8 cellular contexts compared by ENCODE assay signal in the genomic region with DNA sequence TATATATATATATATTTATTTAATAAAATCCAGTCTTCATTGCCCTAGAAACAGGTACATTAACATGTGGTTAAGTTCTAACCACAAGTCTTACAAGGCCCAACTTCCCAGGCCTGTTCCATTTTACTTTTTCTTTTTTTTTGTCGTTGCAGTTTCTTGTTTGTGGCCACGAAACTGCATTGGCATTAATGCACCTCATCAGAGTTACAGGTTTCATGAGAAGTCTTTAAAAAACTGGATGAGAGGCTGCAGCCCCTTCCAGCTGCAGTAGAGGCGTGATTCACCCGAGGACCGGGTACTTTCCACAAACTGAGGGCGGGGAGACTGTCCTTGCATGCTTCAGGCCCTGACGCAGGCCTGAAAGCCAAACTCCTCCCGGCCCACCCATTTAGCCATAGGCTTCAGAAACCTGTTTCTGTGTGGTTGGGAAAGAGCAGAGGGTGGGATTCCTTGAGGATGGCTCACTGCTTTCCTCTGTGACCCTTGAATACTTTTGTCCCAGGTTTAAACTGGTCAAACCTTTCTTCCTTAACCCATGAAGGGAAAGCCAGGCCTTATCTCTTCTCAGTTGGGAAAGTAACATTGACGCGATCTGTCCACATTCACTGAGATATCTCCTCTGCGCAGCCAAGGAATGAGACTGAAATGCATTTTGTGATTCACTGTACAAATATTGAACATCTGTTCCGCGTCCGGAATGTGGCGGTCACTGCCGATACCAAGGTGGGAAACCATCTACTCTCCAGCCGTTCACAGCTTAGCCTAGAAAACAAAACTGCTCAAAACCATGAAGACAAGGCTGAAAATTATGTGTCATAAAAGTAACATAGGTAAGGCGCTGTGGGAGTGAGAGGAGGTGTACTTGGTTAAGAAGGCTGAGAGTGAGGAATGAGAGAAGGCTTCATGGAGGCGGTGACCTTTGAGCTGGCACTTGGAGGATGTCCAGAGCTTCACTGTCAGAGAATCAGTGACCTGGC.
DNase-seq lines count a peak whose midpoint lies in the region; ATAC-seq lines count a peak whose summit lies in the region.

No MANE protein-coding gene starts in this region.

- ATAC-seq in GM18867 (IDR thresholded peaks at IDR 0.05; ENCODE audit: unreplicated experiment) = peak; percentile 39
- ATAC-seq in central memory CD8-positive, alpha-beta T cell (replicated peaks; ENCODE audit: extremely low read depth, poor library complexity, severe bottlenecking) = peak; percentile 75
- no peak for ATAC-seq in GM18520 (IDR thresholded peaks at IDR 0.05; ENCODE audit: unreplicated experiment)

- DNase-seq in T-helper 9 cell = peak; percentile 35
- peak in 1 of 2 donors; percentile 49 for DNase-seq in central memory CD8-positive, alpha-beta T cell (ENCODE audit: low spot score in 2 of 2)
- peak; percentile 61 for DNase-seq in stimulated activated CD4-positive, alpha-beta T cell treated with anti-CD3 and anti-CD28 coated beads, Interleukin-4, amount 100 ng/mL, for 24 hours
- DNase-seq in NCI-H510A treated with DMSO at 0.1 percent for 48 hours (lab: John Stamatoyannopoulos, UW) = no peak
- DNase-seq in UCSD-AML1 (lab: John Stamatoyannopoulos, UW; ENCODE audit: unreplicated experiment) = no peak
- no peak for DNase-seq in NCI-H526 treated with DMSO at 0.1 percent for 48 hours (lab: John Stamatoyannopoulos, UW)

- no peaks in the 10 kb centered on the region for H3K27me3 Mint-ChIP-seq in central memory CD8-positive, alpha-beta T cell

- H3K9me3 Mint-ChIP-seq in central memory CD8-positive, alpha-beta T cell = no peaks in the 10 kb centered on the region

- H3K27ac Mint-ChIP-seq in central memory CD8-positive, alpha-beta T cell (ENCODE audit: low read depth) = peak overlapping the region; percentile 79

- H3K4me3 Mint-ChIP-seq in central memory CD8-positive, alpha-beta T cell = no peak overlapping the region

- H3K4me1 Mint-ChIP-seq in central memory CD8-positive, alpha-beta T cell = peaks cover 40% of the 10 kb centered on the region

- H3K36me3 Mint-ChIP-seq in central memory CD8-positive, alpha-beta T cell (ENCODE audit: insufficient read depth) = peaks cover 5% of the 10 kb centered on the region

Comparison
In these comparisons a context has a peak if more than half of its experiments do, and no peak if none do; other contexts are left out.
1. DNase-seq: peak in T-helper 9 cell (single experiment) and stimulated activated CD4-positive, alpha-beta T cell treated with anti-CD3 and anti-CD28 coated beads, Interleukin-4, amount 100 ng/mL, for 24 hours (single experiment); none in NCI-H510A treated with DMSO at 0.1 percent for 48 hours (single experiment), UCSD-AML1 (single experiment) and NCI-H526 treated with DMSO at 0.1 percent for 48 hours (single experiment).